34 cellular contexts compared by ENCODE assay signal in the genomic region with DNA sequence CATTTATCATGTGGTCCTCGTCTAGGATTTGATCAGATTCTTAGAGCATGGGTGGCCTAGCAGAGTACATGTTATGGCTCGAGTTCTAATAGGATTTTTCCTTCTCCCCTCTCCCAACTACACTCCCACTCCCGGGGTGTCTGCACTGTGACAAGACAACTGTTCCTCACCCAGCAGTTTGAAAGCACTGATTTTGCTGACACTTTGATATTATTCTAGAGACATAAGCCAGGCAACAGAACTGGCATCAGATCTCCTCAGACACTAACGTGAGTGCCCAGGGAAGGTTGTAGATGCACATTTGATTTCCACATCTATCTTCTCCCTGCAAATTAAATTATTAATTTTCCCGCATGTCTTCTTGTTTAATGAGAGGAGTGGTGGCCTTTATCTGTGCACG.
"Had no signal": no experiment of that assay in that cellular context is flagged by ENCODE, and none has a peak within 500 bp of the region (broad histone marks: within the 10 kb centered on the region; RNA-seq: fewer than 3 reads in every experiment).

No MANE protein-coding gene starts in this region.

- H3K9me3 Mint-ChIP-seq: activated CD4-positive, alpha-beta memory T cell treated with anti-CD3 and anti-CD28 coated beads for 36 hours; activated naive CD4-positive, alpha-beta T cell treated with anti-CD3 and anti-CD28 coated beads, Interleukin-2, amount 10 ng/mL, durations not matched to agents 7 days and 5 days; activated naive CD4-positive, alpha-beta T cell treated with anti-CD3 and anti-CD28 coated beads, Interleukin-2, amount 50 U/mL, for 72 hours; activated T-cell treated with anti-CD3 and anti-CD28 coated beads, Interleukin-2, amount 50 U/mL, for 72 hours; dendritic cell treated with granulocyte-macrophage colony-stimulating factor and Interleukin-4, amounts not matched to agents 40 ng/mL and 50 ng/mL, for 4 days; endodermal cell; T-helper 2 cell treated with Interferon-gamma antibody and Interleukin-4, amounts not matched to agents 5 μg/mL and 100 μg/mL, for 36 hours had no signal

- H3K36me3 Mint-ChIP-seq: activated CD4-positive, alpha-beta memory T cell treated with anti-CD3 and anti-CD28 coated beads for 36 hours; activated CD8-positive, alpha-beta memory T cell treated with anti-CD3 and anti-CD28 coated beads, Interleukin-2, amount 10 ng/mL, durations not matched to agents 7 days and 5 days; activated naive CD4-positive, alpha-beta T cell treated with anti-CD3 and anti-CD28 coated beads, Interleukin-2, amount 10 ng/mL, durations not matched to agents 7 days and 5 days; activated naive CD4-positive, alpha-beta T cell treated with anti-CD3 and anti-CD28 coated beads, Interleukin-2, amount 50 U/mL, for 72 hours; activated naive CD8-positive, alpha-beta T cell treated with anti-CD3 and anti-CD28 coated beads, Interleukin-2, amount 10 ng/mL, durations not matched to agents 7 days and 5 days had no signal

- H3K4me1 ChIP-seq: gastrocnemius medialis, heart left ventricle had no signal

- H3K4me1 Mint-ChIP-seq: activated CD4-positive, alpha-beta T cell treated with anti-CD3 and anti-CD28 coated beads for 36 hours; activated CD4-positive, alpha-beta T cell treated with anti-CD3 and anti-CD28 coated beads, Interleukin-2, amount 10 ng/mL, durations not matched to agents 24 days and 14 days; activated CD8-positive, alpha-beta memory T cell treated with anti-CD3 and anti-CD28 coated beads, Interleukin-2, amount 10 ng/mL, durations not matched to agents 7 days and 5 days; activated naive CD4-positive, alpha-beta T cell treated with anti-CD3 and anti-CD28 coated beads, Interleukin-2, amount 10 ng/mL, durations not matched to agents 7 days and 5 days; activated naive CD8-positive, alpha-beta T cell treated with anti-CD3 and anti-CD28 coated beads, Interleukin-2, amount 10 ng/mL, durations not matched to agents 7 days and 5 days; central memory CD8-positive, alpha-beta T cell; endodermal cell; T-helper 17 cell had no signal

- H3K36me3 ChIP-seq: brain microvascular endothelial cell, gastrocnemius medialis, heart left ventricle had no signal

- H3K27ac ChIP-seq: brain microvascular endothelial cell, coronary artery, dorsolateral prefrontal cortex, foreskin keratinocyte, gastrocnemius medialis, heart left ventricle had no signal

- ATAC-seq: activated CD4-positive, alpha-beta T cell treated with anti-CD3 and anti-CD28 coated beads for 36 hours; activated CD8-positive, alpha-beta memory T cell treated with anti-CD3 and anti-CD28 coated beads, Interleukin-2, amount 10 ng/mL, durations not matched to agents 7 days and 5 days; activated CD8-positive, alpha-beta T cell treated with anti-CD3 and anti-CD28 coated beads, Interleukin-2, amount 10 ng/mL, durations not matched to agents 7 days and 5 days; activated naive CD4-positive, alpha-beta T cell treated with anti-CD3 and anti-CD28 coated beads, Interleukin-2, amount 50 U/mL, for 72 hours; activated T-cell treated with anti-CD3 and anti-CD28 coated beads, Interleukin-2, amount 50 U/mL, for 72 hours; esophagus mucosa; foreskin keratinocyte; gastrocnemius medialis; heart left ventricle; T-helper 17 cell had no signal

- H3K4me3 ChIP-seq: coronary artery, dorsolateral prefrontal cortex, gastrocnemius medialis, heart left ventricle had no signal

- H3K27ac Mint-ChIP-seq: activated CD4-positive, alpha-beta memory T cell treated with anti-CD3 and anti-CD28 coated beads for 36 hours; activated CD4-positive, alpha-beta T cell treated with anti-CD3 and anti-CD28 coated beads for 36 hours; activated CD4-positive, alpha-beta T cell treated with anti-CD3 and anti-CD28 coated beads, Interleukin-2, amount 10 ng/mL, durations not matched to agents 24 days and 14 days; activated CD8-positive, alpha-beta memory T cell treated with anti-CD3 and anti-CD28 coated beads, Interleukin-2, amount 10 ng/mL, durations not matched to agents 7 days and 5 days; activated CD8-positive, alpha-beta T cell treated with anti-CD3 and anti-CD28 coated beads, Interleukin-2, amount 10 ng/mL, durations not matched to agents 7 days and 5 days; activated naive CD4-positive, alpha-beta T cell treated with anti-CD3 and anti-CD28 coated beads, Interleukin-2, amount 10 ng/mL, durations not matched to agents 7 days and 5 days; activated naive CD4-positive, alpha-beta T cell treated with anti-CD3 and anti-CD28 coated beads, Interleukin-2, amount 50 U/mL, for 72 hours; activated naive CD8-positive, alpha-beta T cell treated with anti-CD3 and anti-CD28 coated beads, Interleukin-2, amount 10 ng/mL, durations not matched to agents 7 days and 5 days; activated T-cell treated with anti-CD3 and anti-CD28 coated beads, Interleukin-2, amount 50 U/mL, for 24 hours; activated T-cell treated with anti-CD3 and anti-CD28 coated beads, Interleukin-2, amount 50 U/mL, for 72 hours; dendritic cell treated with granulocyte-macrophage colony-stimulating factor and Interleukin-4, amounts not matched to agents 40 ng/mL and 50 ng/mL, for 4 days; endodermal cell; T-helper 17 cell; T-helper 2 cell treated with Interferon-gamma antibody and Interleukin-4, amounts not matched to agents 5 μg/mL and 100 μg/mL, for 36 hours had no signal

- FAIRE-seq: astrocyte, bronchial epithelial cell had no signal

- H3K27me3 ChIP-seq: brain microvascular endothelial cell, dorsolateral prefrontal cortex, gastrocnemius medialis, heart left ventricle had no signal

- H3K27me3 Mint-ChIP-seq: activated CD4-positive, alpha-beta memory T cell treated with anti-CD3 and anti-CD28 coated beads for 36 hours; activated CD4-positive, alpha-beta T cell treated with anti-CD3 and anti-CD28 coated beads for 36 hours; activated CD4-positive, alpha-beta T cell treated with anti-CD3 and anti-CD28 coated beads, Interleukin-2, amount 10 ng/mL, durations not matched to agents 24 days and 14 days; activated CD8-positive, alpha-beta memory T cell treated with anti-CD3 and anti-CD28 coated beads, Interleukin-2, amount 10 ng/mL, durations not matched to agents 7 days and 5 days; activated naive CD4-positive, alpha-beta T cell treated with anti-CD3 and anti-CD28 coated beads, Interleukin-2, amount 10 ng/mL, durations not matched to agents 7 days and 5 days; activated naive CD8-positive, alpha-beta T cell treated with anti-CD3 and anti-CD28 coated beads, Interleukin-2, amount 10 ng/mL, durations not matched to agents 7 days and 5 days; activated T-cell treated with anti-CD3 and anti-CD28 coated beads, Interleukin-2, amount 50 U/mL, for 24 hours; central memory CD8-positive, alpha-beta T cell had no signal

- H3K9me3 ChIP-seq: gastrocnemius medialis, heart left ventricle had no signal

- DNase-seq: activated CD4-positive, alpha-beta memory T cell treated with anti-CD3 and anti-CD28 coated beads for 36 hours; activated CD4-positive, alpha-beta T cell treated with anti-CD3 and anti-CD28 coated beads for 36 hours; activated CD4-positive, alpha-beta T cell treated with anti-CD3 and anti-CD28 coated beads, Interleukin-2, amount 10 ng/mL, durations not matched to agents 24 days and 14 days; activated CD4-positive, CD25-positive, alpha-beta regulatory T cell; activated CD4-positive, CD25-positive, alpha-beta regulatory T cell treated with anti-CD3 and anti-CD28 coated beads, Interleukin-2, amount 50 U/mL, for 72 hours; activated CD8-positive, alpha-beta memory T cell treated with anti-CD3 and anti-CD28 coated beads, Interleukin-2, amount 10 ng/mL, durations not matched to agents 7 days and 5 days; activated CD8-positive, alpha-beta memory T cell treated with anti-CD3 and anti-CD28 coated beads, Interleukin-2, amount 50 U/mL, for 4 hours; activated CD8-positive, alpha-beta T cell treated with anti-CD3 and anti-CD28 coated beads, Interleukin-2, amount 10 ng/mL, durations not matched to agents 7 days and 5 days; activated gamma-delta T cell; activated naive CD4-positive, alpha-beta T cell; activated naive CD4-positive, alpha-beta T cell treated with anti-CD3 and anti-CD28 coated beads, Interleukin-2, amount 10 ng/mL, durations not matched to agents 7 days and 5 days; activated naive CD8-positive, alpha-beta T cell treated with anti-CD3 and anti-CD28 coated beads, Interleukin-2, amount 10 ng/mL, durations not matched to agents 7 days and 5 days; activated T-cell treated with anti-CD3 and anti-CD28 coated beads for 4 hours; activated T-cell treated with anti-CD3 and anti-CD28 coated beads, Interleukin-2, amount 50 U/mL, for 24 hours; activated T-cell treated with anti-CD3 and anti-CD28 coated beads, Interleukin-2, amount 50 U/mL, for 72 hours; brain microvascular endothelial cell; dorsolateral prefrontal cortex; effector memory CD4-positive, alpha-beta T cell; endodermal cell; foreskin keratinocyte; gastrocnemius medialis; glutamatergic neuron; heart left ventricle; T-helper 1 cell; T-helper 17 cell; T1000 had no signal

- H3K4me3 Mint-ChIP-seq: activated CD4-positive, alpha-beta memory T cell treated with anti-CD3 and anti-CD28 coated beads for 36 hours; activated CD4-positive, alpha-beta T cell treated with anti-CD3 and anti-CD28 coated beads for 36 hours; activated CD4-positive, alpha-beta T cell treated with anti-CD3 and anti-CD28 coated beads, Interleukin-2, amount 10 ng/mL, durations not matched to agents 24 days and 14 days; activated CD8-positive, alpha-beta memory T cell treated with anti-CD3 and anti-CD28 coated beads, Interleukin-2, amount 10 ng/mL, durations not matched to agents 7 days and 5 days; activated CD8-positive, alpha-beta T cell treated with anti-CD3 and anti-CD28 coated beads, Interleukin-2, amount 10 ng/mL, durations not matched to agents 7 days and 5 days; activated naive CD4-positive, alpha-beta T cell treated with anti-CD3 and anti-CD28 coated beads, Interleukin-2, amount 10 ng/mL, durations not matched to agents 7 days and 5 days; activated naive CD8-positive, alpha-beta T cell treated with anti-CD3 and anti-CD28 coated beads, Interleukin-2, amount 10 ng/mL, durations not matched to agents 7 days and 5 days; activated T-cell treated with anti-CD3 and anti-CD28 coated beads, Interleukin-2, amount 50 U/mL, for 24 hours; activated T-cell treated with anti-CD3 and anti-CD28 coated beads, Interleukin-2, amount 50 U/mL, for 72 hours; central memory CD8-positive, alpha-beta T cell; dendritic cell treated with granulocyte-macrophage colony-stimulating factor and Interleukin-4, amounts not matched to agents 40 ng/mL and 50 ng/mL, for 4 days; endodermal cell; T-helper 17 cell; T-helper 2 cell treated with Interferon-gamma antibody and Interleukin-4, amounts not matched to agents 5 μg/mL and 100 μg/mL, for 36 hours had no signal
